In genomic region chr12:68240975-68241374, GRCh38 we compare ENCODE assay signal across 8 cellular contexts. TPM values are rescaled to one million over a fixed set of nuclear protein-coding genes. Genes with fewer than 3 reads are reported as not detected.
DNase-seq lines count a peak whose midpoint lies in the region; ATAC-seq and TF ChIP-seq lines count a peak whose summit lies in the region.

No MANE protein-coding gene starts in this region.

- H3K4me3 ChIP-seq in breast epithelium: peak overlapping the region in 1 of 3 donors; percentile 33
- H3K4me3 ChIP-seq in prostate gland: no peak overlapping the region
- H3K4me3 ChIP-seq in esophagus squamous epithelium: peak overlapping the region in 1 of 4 donors; percentile 21

- H3K27ac ChIP-seq in breast epithelium: peak overlapping the region; percentile 27 to 50
- peak overlapping the region; percentile 16 to 24 for H3K27ac ChIP-seq in prostate gland
- H3K27ac ChIP-seq in esophagus squamous epithelium: peak overlapping the region in 2 of 4 donors; percentile 23 to 53

- H3K4me1 ChIP-seq in breast epithelium: no peaks in the 10 kb centered on the region
- no peaks in the 10 kb centered on the region for H3K4me1 ChIP-seq in prostate gland (replicated peaks)
- peaks cover 0 to 46% (median 23%) of the 10 kb centered on the region in 3 donors for H3K4me1 ChIP-seq in esophagus squamous epithelium

- WGBS in prostate gland: 25% methylated on average over 1 of the region's 1 CpG
- WGBS in esophagus squamous epithelium, 2 donors: 0 to 7% methylated on average over 1 of the region's 1 CpG

- DNase-seq in T follicular helper cell (ENCODE audit: low read depth) (peak; percentile 6), breast epithelium (ENCODE audit: low spot score in 2 of 2) (no peak), prostate gland (ENCODE audit: low spot score) (no peak), NCI-H1417 (lab: John Stamatoyannopoulos, UW) (no peak), globus pallidus (ENCODE audit: low spot score) (no peak), esophagus squamous epithelium (lab: John Stamatoyannopoulos, UW) (no peak)

- H3K27me3 ChIP-seq in breast epithelium (no peaks in the 10 kb centered on the region), prostate gland (replicated peaks; ENCODE audit: insufficient read depth) (no peaks in the 10 kb centered on the region), esophagus squamous epithelium (no peaks in the 10 kb centered on the region)

- peak; percentile 96 for ATAC-seq in GM18870 (IDR thresholded peaks at IDR 0.05; ENCODE audit: unreplicated experiment)
- peak; percentile 99 for ATAC-seq in HG02973 (IDR thresholded peaks at IDR 0.05; ENCODE audit: unreplicated experiment)

- TF ChIP-seq POLR2A in breast epithelium (IDR thresholded peaks at IDR 0.05) (no peak), prostate gland (IDR thresholded peaks at IDR 0.05) (no peak), esophagus squamous epithelium (IDR thresholded peaks at IDR 0.05) (no peak)

- H3K36me3 ChIP-seq in breast epithelium (no peaks in the 10 kb centered on the region), prostate gland (no peaks in the 10 kb centered on the region), esophagus squamous epithelium (no peaks in the 10 kb centered on the region)

- TF ChIP-seq CTCF in breast epithelium (IDR thresholded peaks at IDR 0.05) (no peak), prostate gland (IDR thresholded peaks at IDR 0.05) (no peak), esophagus squamous epithelium (IDR thresholded peaks at IDR 0.05) (no peak)

- intact Hi-C loops in breast epithelium (cut with DNase I; ENCODE audit: low total_unique reads) (no loop called here), prostate gland (cut with DNase I) (no loop called here), esophagus squamous epithelium (cut with DNase I) (no loop called here)

- H3K9me3 ChIP-seq in breast epithelium (no peaks in the 10 kb centered on the region), prostate gland (no peaks in the 10 kb centered on the region), esophagus squamous epithelium (no peaks in the 10 kb centered on the region)

RNA-seq across cellular contexts. Expression of gene IL22, which starts 12.4 kb away (rescaled TPM):
- not detected for total RNA-seq in breast epithelium
- not detected for total RNA-seq in prostate gland
- total RNA-seq in esophagus squamous epithelium: under 1 TPM in 1 of 4 donors, not detected in 3; 0.35 TPM

RNA-seq across cellular contexts. Expression of gene IL26, which starts 15.4 kb away (rescaled TPM):
- not detected for total RNA-seq in breast epithelium
- not detected for total RNA-seq in prostate gland
- total RNA-seq in esophagus squamous epithelium: 1 to 10 TPM in 1 of 4 donors, under 1 TPM in 1, not detected in 2; 0.38 to 1.3 TPM
